20 cellular contexts compared by ENCODE assay signal in genomic region chr12:97159397-97159796, GRCh38.
"Had no signal": no experiment of that assay in that cellular context is flagged by ENCODE, and none has a peak within 500 bp of the region (broad histone marks: within the 10 kb centered on the region; RNA-seq: fewer than 3 reads in every experiment).

No MANE protein-coding gene starts in this region.

- H3K4me3 ChIP-seq: colonic mucosa, left ventricle myocardium inferior, smooth muscle cell, stomach had no signal

- H3K27me3 ChIP-seq: brain microvascular endothelial cell, colonic mucosa, stomach had no signal

- H3K27ac ChIP-seq: brain microvascular endothelial cell, colonic mucosa, left ventricle myocardium inferior, stomach had no signal

- H3K4me1 ChIP-seq: colonic mucosa, left ventricle myocardium inferior, stomach had no signal

- H3K4me3 Mint-ChIP-seq: activated CD4-positive, alpha-beta T cell treated with anti-CD3 and anti-CD28 coated beads, Interleukin-2, amount 10 ng/mL, durations not matched to agents 7 days and 5 days; activated CD8-positive, alpha-beta T cell treated with anti-CD3 and anti-CD28 coated beads, Interleukin-2, amount 10 ng/mL, durations not matched to agents 7 days and 5 days; activated naive CD4-positive, alpha-beta T cell treated with anti-CD3 and anti-CD28 coated beads for 36 hours; activated naive CD8-positive, alpha-beta T cell treated with anti-CD3 and anti-CD28 coated beads, Interleukin-2, amount 50 U/mL, for 24 hours; activated T-cell treated with anti-CD3 and anti-CD28 coated beads, Interleukin-2, amount 50 U/mL, for 4 hours had no signal

- H3K27ac Mint-ChIP-seq: activated CD4-positive, alpha-beta T cell treated with anti-CD3 and anti-CD28 coated beads, Interleukin-2, amount 10 ng/mL, durations not matched to agents 7 days and 5 days; activated CD8-positive, alpha-beta T cell treated with anti-CD3 and anti-CD28 coated beads, Interleukin-2, amount 10 ng/mL, durations not matched to agents 7 days and 5 days; activated naive CD4-positive, alpha-beta T cell treated with anti-CD3 and anti-CD28 coated beads for 36 hours; activated naive CD8-positive, alpha-beta T cell treated with anti-CD3 and anti-CD28 coated beads, Interleukin-2, amount 50 U/mL, for 24 hours had no signal

- H3K36me3 ChIP-seq: brain microvascular endothelial cell, colonic mucosa, left ventricle myocardium inferior, stomach had no signal

- H3K4me1 Mint-ChIP-seq: activated CD4-positive, alpha-beta T cell treated with anti-CD3 and anti-CD28 coated beads, Interleukin-2, amount 10 ng/mL, durations not matched to agents 7 days and 5 days; activated naive CD8-positive, alpha-beta T cell treated with anti-CD3 and anti-CD28 coated beads, Interleukin-2, amount 50 U/mL, for 24 hours had no signal

- H3K9me3 Mint-ChIP-seq: activated CD4-positive, alpha-beta T cell treated with anti-CD3 and anti-CD28 coated beads, Interleukin-2, amount 10 ng/mL, durations not matched to agents 7 days and 5 days; activated naive CD4-positive, alpha-beta T cell treated with anti-CD3 and anti-CD28 coated beads for 36 hours; activated naive CD8-positive, alpha-beta T cell treated with anti-CD3 and anti-CD28 coated beads, Interleukin-2, amount 50 U/mL, for 24 hours; activated T-cell treated with anti-CD3 and anti-CD28 coated beads, Interleukin-2, amount 50 U/mL, for 4 hours had no signal

- ATAC-seq: activated CD4-positive, CD25-positive, alpha-beta regulatory T cell treated with anti-CD3 and anti-CD28 coated beads, Interleukin-2, amount 50 U/mL, for 24 hours; activated CD8-positive, alpha-beta T cell treated with anti-CD3 and anti-CD28 coated beads, Interleukin-2, amount 10 ng/mL, durations not matched to agents 7 days and 5 days; activated naive CD8-positive, alpha-beta T cell treated with anti-CD3 and anti-CD28 coated beads, Interleukin-2, amount 50 U/mL, for 24 hours; activated T-cell treated with anti-CD3 and anti-CD28 coated beads, Interleukin-2, amount 50 U/mL, for 4 hours; sciatic nerve had no signal

- DNase-seq: activated CD4-positive, alpha-beta T cell treated with anti-CD3 and anti-CD28 coated beads, Interleukin-2, amount 10 ng/mL, durations not matched to agents 7 days and 5 days; activated CD8-positive, alpha-beta memory T cell treated with anti-CD3 and anti-CD28 coated beads, Interleukin-2, amount 50 U/mL, for 4 hours; activated CD8-positive, alpha-beta T cell treated with anti-CD3 and anti-CD28 coated beads, Interleukin-2, amount 10 ng/mL, durations not matched to agents 7 days and 5 days; activated naive CD4-positive, alpha-beta T cell treated with anti-CD3 and anti-CD28 coated beads for 36 hours; activated naive CD8-positive, alpha-beta T cell treated with anti-CD3 and anti-CD28 coated beads, Interleukin-2, amount 50 U/mL, for 24 hours; activated T-cell treated with anti-CD3 and anti-CD28 coated beads, Interleukin-2, amount 50 U/mL, for 4 hours; aorta; brain microvascular endothelial cell; central memory CD4-positive, alpha-beta T cell; colonic mucosa; foreskin melanocyte; left ventricle myocardium inferior; mammary epithelial cell; midbrain; stimulated activated CD4-positive, alpha-beta T cell treated with anti-CD3 and anti-CD28 coated beads, Interleukin-4, amount 100 ng/mL, for 1 hour; stomach; trophoblast cell had no signal

- H3K27me3 Mint-ChIP-seq: activated CD4-positive, alpha-beta T cell treated with anti-CD3 and anti-CD28 coated beads, Interleukin-2, amount 10 ng/mL, durations not matched to agents 7 days and 5 days; activated naive CD8-positive, alpha-beta T cell treated with anti-CD3 and anti-CD28 coated beads, Interleukin-2, amount 50 U/mL, for 24 hours had no signal

- H3K9me3 ChIP-seq: colonic mucosa, left ventricle myocardium inferior, stomach had no signal
